In the genomic region with DNA sequence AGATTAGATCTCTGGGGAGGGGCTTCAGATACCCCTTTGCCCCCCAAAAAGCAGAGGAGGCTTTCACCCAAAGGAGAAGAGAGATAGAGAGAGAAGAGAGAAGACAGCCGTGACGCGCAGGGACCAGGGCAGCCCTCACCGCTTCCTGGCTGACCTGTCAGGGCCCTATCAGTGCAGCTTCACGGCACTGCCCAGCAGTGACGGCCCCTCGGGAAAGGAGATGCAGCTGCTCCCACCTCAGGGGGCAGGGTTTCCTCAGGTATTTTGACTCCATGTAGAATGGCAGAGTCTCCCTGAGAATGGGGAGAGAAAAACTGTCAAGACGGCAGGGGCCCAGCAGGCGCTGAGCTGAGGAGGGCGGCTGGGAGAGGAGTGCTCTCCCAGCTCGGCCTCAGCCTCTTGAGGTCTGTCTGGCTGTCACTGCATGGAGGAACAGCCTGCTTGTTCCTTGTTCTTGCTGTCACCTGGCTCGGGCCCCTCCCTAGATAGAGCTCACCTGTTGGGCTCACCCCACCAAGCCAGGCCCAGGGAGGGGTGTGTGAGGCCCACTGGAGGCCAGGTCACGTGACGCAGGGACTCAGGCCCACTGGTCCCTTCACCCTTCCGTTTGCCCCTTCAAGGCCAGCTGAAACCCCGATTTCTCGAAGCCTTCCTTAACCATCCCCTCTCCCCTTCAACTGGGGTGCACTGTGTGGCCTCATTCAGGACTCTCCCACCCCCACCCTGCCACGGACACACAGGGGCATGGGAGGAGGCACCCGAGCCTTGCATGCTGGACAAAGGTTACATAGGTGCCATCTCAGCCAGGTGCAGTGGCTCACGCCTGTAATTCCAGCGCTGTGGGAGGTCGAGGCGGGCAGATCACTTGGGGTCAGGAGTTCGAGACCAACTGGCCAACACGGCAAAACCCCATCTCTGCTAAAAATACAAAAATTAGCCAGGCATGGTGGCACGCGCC, we compare ENCODE assay signal across 17 cellular contexts. TPM values are rescaled to one million over a fixed set of nuclear protein-coding genes. Genes with fewer than 3 reads are reported as not detected.
A peak's percentile ranks its signal among the peaks of the same experiment; 100 is the strongest.
DNase-seq lines count a peak whose midpoint lies in the region; ATAC-seq, FAIRE-seq and TF ChIP-seq lines count a peak whose summit lies in the region.
"Had no signal": no experiment of that assay in that cellular context is flagged by ENCODE, and none has a peak within 500 bp of the region (broad histone marks: within the 10 kb centered on the region; RNA-seq: fewer than 3 reads in every experiment).

No MANE protein-coding gene starts in this region.

- TF ChIP-seq EP300 in Ishikawa (IDR thresholded peaks at IDR 0.05; ENCODE audit: borderline replicate concordance) = no peak
- no peak for TF ChIP-seq EP300 in K562 (IDR thresholded peaks at IDR 0.05; ENCODE audit: low read length)
- TF ChIP-seq EP300 in SK-N-SH (IDR thresholded peaks at IDR 0.05; ENCODE audit: borderline replicate concordance in 1 of 2, low read depth in 1 of 2, low read length in 1 of 2) = no peak

- H3K9me2 ChIP-seq in SK-N-SH = no peaks in the 10 kb centered on the region

- no TSS peak for BruUV-seq in K562 (replicated peaks; lab: Mats Ljungman, UMichigan)

- no peak overlapping the region for H3K4me3 ChIP-seq in K562
- H3K4me3 ChIP-seq in SK-N-SH (ENCODE audit: low read depth in 2 of 2, low read length in 1 of 2) = no peak overlapping the region
- H3K4me3 ChIP-seq: adrenal gland, lung, prostate gland, testis had no signal

- no peak for DNase-seq in K562 (ENCODE audit: extremely low read depth in 1 of 4, low spot score in 3 of 4)
- DNase-seq in sciatic nerve (ENCODE audit: low spot score) = peak; percentile 50
- no peak for DNase-seq in SK-N-SH
- DNase-seq: activated CD4-positive, alpha-beta memory T cell treated with anti-CD3 and anti-CD28 coated beads, Interleukin-2, amount 10 ng/mL, durations not matched to agents 7 days and 5 days; adrenal gland; AML-193; Calu3; effector CD4-positive, alpha-beta T cell; naive B cell; NCI-H1436 treated with DMSO at 0.1 percent for 48 hours; NCI-H2227 treated with DMSO at 0.1 percent for 48 hours; testis had no signal

- ATAC-seq in K562 (no peak), sciatic nerve (no peak), HG03342 (IDR thresholded peaks at IDR 0.05; ENCODE audit: unreplicated experiment) (no peak)
- ATAC-seq: Panc1 had no signal

- H3K9me3 ChIP-seq in K562 (replicated peaks; ENCODE audit: control insufficient read depth, insufficient read depth, low read depth, low read length) (no peaks in the 10 kb centered on the region), SK-N-SH (no peaks in the 10 kb centered on the region)
- H3K9me3 ChIP-seq: adrenal gland, prostate gland, testis had no signal

- in situ Hi-C loops in K562 (cut with MboI) = loop anchor here (10.0 to 25.0 kb wide), 2 partner anchors 370 to 1333 kb away; a partner anchor contains a TSS

- H3K9ac ChIP-seq in K562 (ENCODE audit: insufficient read depth in 1 of 2, low read depth in 2 of 2, low read length in 2 of 2) = 0 out of 4 replicates have a peak overlapping the region, but pooled peaks of 1 of the 2 experiments have one; percentile 17
- no peak overlapping the region for H3K9ac ChIP-seq in SK-N-SH

- H3K27me3 ChIP-seq in K562 (ENCODE audit: control insufficient read depth in 2 of 2, insufficient read depth in 2 of 2, low read length in 2 of 2) (peaks cover 6 to 52% of the 10 kb centered on the region in 2 experiments; a peak in 4 of 5 replicates), SK-N-SH (ENCODE audit: insufficient read depth) (no peaks in the 10 kb centered on the region)
- H3K27me3 ChIP-seq: adrenal gland, testis had no signal

- peaks cover 32% of the 10 kb centered on the region for H3F3A ChIP-seq in SK-N-SH (replicated peaks; ENCODE audit: insufficient read depth)

- H4K20me1 ChIP-seq in K562 (replicated peaks; ENCODE audit: control insufficient read depth, insufficient read depth, low read length) (peaks cover 12% of the 10 kb centered on the region; the same call in 1 of the 2 replicates), SK-N-SH (ENCODE audit: insufficient read depth) (no peaks in the 10 kb centered on the region)

- no peak for TF ChIP-seq CTCF in K562 (IDR thresholded peaks at IDR 0.05 in 2 of 3, conservative IDR thresholded peaks at IDR 0.05 in 1 of 3; ENCODE audit: insufficient read depth in 2 of 3, low read depth in 1 of 3, low read length in 3 of 3)
- TF ChIP-seq CTCF in SK-N-SH (IDR thresholded peaks at IDR 0.05) = no peak

- H3K4me2 ChIP-seq in K562 (ENCODE audit: insufficient read depth, low read length) = no peak overlapping the region
- no peak overlapping the region for H3K4me2 ChIP-seq in SK-N-SH

- H3K27ac ChIP-seq in K562 (ENCODE audit: extremely low read depth, low read depth, low read length) = no peak overlapping the region
- H3K27ac ChIP-seq in SK-N-SH (ENCODE audit: low read depth in 2 of 2, low read length in 1 of 2) = no peak overlapping the region
- H3K27ac ChIP-seq: prostate gland, testis had no signal

- no peak for TF ChIP-seq POLR2A in K562 (conservative IDR thresholded peaks at IDR 0.05)

- POLR2A ChIA-PET in K562 (lab: Yijun Ruan, JAX) = interaction anchor here (0.6 to 0.7 kb wide), 2 partner anchors 24 to 587 kb away, joined by 3 to 4 read pairs; no protein-coding TSS in a partner anchor
- POLR2A ChIA-PET in SK-N-SH (lab: Yijun Ruan, JAX) = no interaction called here

- intact Hi-C loops in K562 (cut with micrococcal nuclease) (loop anchor here (5.0 kb wide), 1 partner anchor 368 kb away; no protein-coding TSS in a partner anchor), sciatic nerve (cut with DNase I) (loop anchor here (1.0 kb wide), 1 partner anchor 22 kb away; no protein-coding TSS in a partner anchor)

- H3K79me2 ChIP-seq in K562 (ENCODE audit: control insufficient read depth, insufficient read depth, low read length) (no peaks in the 10 kb centered on the region), SK-N-SH (ENCODE audit: insufficient read depth) (no peaks in the 10 kb centered on the region)

- peaks cover 0 to 23% of the 10 kb centered on the region in 2 experiments; a peak in 1 of 5 replicates for H3K4me1 ChIP-seq in K562 (replicated peaks in 1 of 2; ENCODE audit: control insufficient read depth in 2 of 2, insufficient read depth in 2 of 2, low read length in 2 of 2)
- peaks cover 34 to 39% of the 10 kb centered on the region in 2 experiments for H3K4me1 ChIP-seq in SK-N-SH (ENCODE audit: control insufficient read depth in 1 of 2, insufficient read depth in 2 of 2, low read depth in 1 of 2, low read length in 1 of 2)
- H3K4me1 ChIP-seq: prostate gland had no signal

- WGBS in K562 (ENCODE audit: insufficient coverage, low coverage, missing lambda C conversion rate) = 6% methylated on average over 27 of the region's 27 CpGs
- 97% methylated on average over 26 of the region's 27 CpGs for WGBS in SK-N-SH (ENCODE audit: low lambda C conversion rate)

- TF ChIP-seq RAD21 in Ishikawa (IDR thresholded peaks at IDR 0.05; ENCODE audit: low read depth) (no peak), K562 (CRISPR knock-in tag; conservative IDR thresholded peaks at IDR 0.05 in 1 of 2, IDR thresholded peaks at IDR 0.05 in 1 of 2) (no peak), SK-N-SH (IDR thresholded peaks at IDR 0.05; ENCODE audit: low read length) (no peak)

- no peaks in the 10 kb centered on the region for H3K36me3 ChIP-seq in K562 (ENCODE audit: control insufficient read depth, insufficient read depth, low read length)
- H3K36me3 ChIP-seq in SK-N-SH (replicated peaks in 1 of 2; ENCODE audit: control insufficient read depth in 1 of 2, insufficient read depth in 2 of 2, low read length in 1 of 2) = peaks cover 0 to 4% of the 10 kb centered on the region in 2 experiments
- H3K36me3 ChIP-seq: prostate gland had no signal

- CTCF ChIA-PET in K562 (lab: Yijun Ruan, JAX; ENCODE audit: low intra/inter-chr PET ratio) (no interaction called here), SK-N-SH (lab: Yijun Ruan, JAX) (interaction anchor here (0.8 to 4.7 kb wide), 8 partner anchors 11 to 368 kb away, joined by 3 to 35 read pairs (median 4); no protein-coding TSS in a partner anchor)

- H2AFZ ChIP-seq in K562 (ENCODE audit: low read depth, low read length) (no peak overlapping the region), SK-N-SH (ENCODE audit: low read depth) (no peak overlapping the region)

- FAIRE-seq in K562 (lab: Jason Lieb, UNC) = no peak

- H3K9me1 ChIP-seq in K562 (ENCODE audit: control insufficient read depth, insufficient read depth, low read length) = peaks cover 2% of the 10 kb centered on the region

RNA-seq across cellular contexts. Expression of a gene that starts 28.2 kb away (rescaled TPM):
- not detected in 2 replicates for total RNA-seq in K562 (2011; cell fraction: chromatin; rRNA removed; ENCODE audit: low replicate concordance)
- 0.33 TPM in 1 of 2 replicates, not detected in the other for total RNA-seq in K562 (2011; cell fraction: nucleolus; rRNA removed)
- not detected in 2 replicates for total RNA-seq in K562 (2011; cell fraction: nucleoplasm; rRNA removed)
- total RNA-seq in K562 (2014; rRNA removed) (0.14 and 0.61 TPM in 2 replicates), K562 (2014; rRNA removed; fragmentation: Illumina TruSeq; extraction: Trizol) (not detected in 2 replicates), K562 (2015; rRNA removed; fragmentation: Illumina TruSeq; extraction: Trizol) (not detected in 2 replicates), K562 (2021) (not detected in 2 replicates), sciatic nerve (16.6 TPM)
- polyA plus RNA-seq in K562 (2011; rRNA removed) (0.16 TPM in 1 of 2 replicates, not detected in the other), K562 (2014; fragmentation: Illumina TruSeq; extraction: Trizol) (not detected in 2 replicates), K562 (2014; fragmentation: Nextera tagmentation; extraction: Ambion mirVana) (not detected), K562 (2014; rRNA removed) (not detected in 2 replicates), SK-N-SH (2012; rRNA removed) (37.5 and 50.3 TPM in 2 replicates)
- polyA plus RNA-seq in K562 (2011; cell fraction: cytosol; rRNA removed) = 0.66 TPM in 1 of 2 replicates, not detected in the other
- polyA plus RNA-seq in K562 (2011; cell fraction: nucleus; rRNA removed) = 0.30 and 0.45 TPM in 2 replicates
- 0.18 and 1.5 TPM in 2 replicates for polyA plus RNA-seq in K562 (2012)
- polyA minus RNA-seq in K562 (2011; rRNA and poly(A)+ RNA removed) = not detected in 2 replicates
- not detected in 2 replicates for polyA minus RNA-seq in K562 (2011; cell fraction: cytosol; rRNA and poly(A)+ RNA removed)
- polyA minus RNA-seq in K562 (2011; cell fraction: nucleus; rRNA and poly(A)+ RNA removed) = not detected in 2 replicates
- polyA plus RNA-seq in SK-N-SH (2012; cell fraction: cytosol; rRNA removed) = 36.5 and 50.1 TPM in 2 replicates
- 52.4 and 60.2 TPM in 2 replicates for polyA plus RNA-seq in SK-N-SH (2012; cell fraction: nucleus; rRNA removed)

RNA-seq across cellular contexts. Expression of a gene that starts 37.6 kb away (rescaled TPM):
- total RNA-seq in K562 (2011; cell fraction: chromatin; rRNA removed; ENCODE audit: low replicate concordance) = 10.7 and 18.8 TPM in 2 replicates
- total RNA-seq in K562 (2011; cell fraction: nucleolus; rRNA removed) = 18.3 and 19.3 TPM in 2 replicates
- total RNA-seq in K562 (2011; cell fraction: nucleoplasm; rRNA removed) = 14.7 and 18.3 TPM in 2 replicates
- total RNA-seq in K562 (2014; rRNA removed) = 9.7 and 9.9 TPM in 2 replicates
- 1.2 and 2.1 TPM in 2 replicates for total RNA-seq in K562 (2014; rRNA removed; fragmentation: Illumina TruSeq; extraction: Trizol)
- 4.6 and 5.3 TPM in 2 replicates for total RNA-seq in K562 (2015; rRNA removed; fragmentation: Illumina TruSeq; extraction: Trizol)
- 9.6 and 10.3 TPM in 2 replicates for total RNA-seq in K562 (2021)
- polyA plus RNA-seq in K562 (2011; rRNA removed) = 4.9 and 7.1 TPM in 2 replicates
- polyA plus RNA-seq in K562 (2011; cell fraction: cytosol; rRNA removed) = 8.1 and 16.7 TPM in 2 replicates
- polyA plus RNA-seq in K562 (2011; cell fraction: nucleus; rRNA removed) = 14.1 and 18.4 TPM in 2 replicates
- 5.9 and 11.3 TPM in 2 replicates for polyA plus RNA-seq in K562 (2012)
- 3.5 and 5.2 TPM in 2 replicates for polyA plus RNA-seq in K562 (2014; fragmentation: Illumina TruSeq; extraction: Trizol)
- under 1 TPM; 0.25 to 0.53 TPM for polyA plus RNA-seq in K562 (2014; fragmentation: Nextera tagmentation; extraction: Ambion mirVana)
- 6.9 and 8.9 TPM in 2 replicates for polyA plus RNA-seq in K562 (2014; rRNA removed)
- polyA minus RNA-seq in K562 (2011; rRNA and poly(A)+ RNA removed) = 2.9 and 3.5 TPM in 2 replicates
- 2.7 and 5.1 TPM in 2 replicates for polyA minus RNA-seq in K562 (2011; cell fraction: cytosol; rRNA and poly(A)+ RNA removed)
- polyA minus RNA-seq in K562 (2011; cell fraction: nucleus; rRNA and poly(A)+ RNA removed) = 5.9 and 7.2 TPM in 2 replicates
- 15.2 TPM for total RNA-seq in sciatic nerve
- polyA plus RNA-seq in SK-N-SH (2012; rRNA removed) = 19.1 and 20.4 TPM in 2 replicates
- 8.2 and 13.5 TPM in 2 replicates for polyA plus RNA-seq in SK-N-SH (2012; cell fraction: cytosol; rRNA removed)
- polyA plus RNA-seq in SK-N-SH (2012; cell fraction: nucleus; rRNA removed) = 27.9 and 28.2 TPM in 2 replicates

RNA-seq across cellular contexts. Expression of a gene that starts 40.0 kb away (rescaled TPM):
- total RNA-seq in K562 (2011; cell fraction: chromatin; rRNA removed; ENCODE audit: low replicate concordance) = 30.2 and 56.1 TPM in 2 replicates
- 36.8 and 39.2 TPM in 2 replicates for total RNA-seq in K562 (2011; cell fraction: nucleolus; rRNA removed)
- 35.0 and 53.2 TPM in 2 replicates for total RNA-seq in K562 (2011; cell fraction: nucleoplasm; rRNA removed)
- total RNA-seq in K562 (2014; rRNA removed) = 14.4 and 20.2 TPM in 2 replicates
- 6.0 and 6.6 TPM in 2 replicates for total RNA-seq in K562 (2014; rRNA removed; fragmentation: Illumina TruSeq; extraction: Trizol)
- total RNA-seq in K562 (2015; rRNA removed; fragmentation: Illumina TruSeq; extraction: Trizol) = 9.7 and 10.1 TPM in 2 replicates
- 44.4 and 50.7 TPM in 2 replicates for total RNA-seq in K562 (2021)
- 6.6 and 11.3 TPM in 2 replicates for polyA plus RNA-seq in K562 (2011; rRNA removed)
- polyA plus RNA-seq in K562 (2011; cell fraction: cytosol; rRNA removed) = 10.6 and 17.0 TPM in 2 replicates
- polyA plus RNA-seq in K562 (2011; cell fraction: nucleus; rRNA removed) = 22.7 and 36.6 TPM in 2 replicates
- 33.2 and 45.0 TPM in 2 replicates for polyA plus RNA-seq in K562 (2012)
- polyA plus RNA-seq in K562 (2014; fragmentation: Illumina TruSeq; extraction: Trizol) = 20.7 and 28.3 TPM in 2 replicates
- 1 to 10 TPM; 5.0 to 5.4 TPM for polyA plus RNA-seq in K562 (2014; fragmentation: Nextera tagmentation; extraction: Ambion mirVana)
- polyA plus RNA-seq in K562 (2014; rRNA removed) = 14.0 and 16.2 TPM in 2 replicates
- polyA minus RNA-seq in K562 (2011; rRNA and poly(A)+ RNA removed) = 8.2 and 9.8 TPM in 2 replicates
- 31.2 and 50.2 TPM in 2 replicates for polyA minus RNA-seq in K562 (2011; cell fraction: cytosol; rRNA and poly(A)+ RNA removed)
- 12.3 and 12.9 TPM in 2 replicates for polyA minus RNA-seq in K562 (2011; cell fraction: nucleus; rRNA and poly(A)+ RNA removed)
- total RNA-seq in sciatic nerve = 86.6 TPM
- polyA plus RNA-seq in SK-N-SH (2012; rRNA removed) = 14.0 and 18.4 TPM in 2 replicates
- 7.9 and 12.9 TPM in 2 replicates for polyA plus RNA-seq in SK-N-SH (2012; cell fraction: cytosol; rRNA removed)
- polyA plus RNA-seq in SK-N-SH (2012; cell fraction: nucleus; rRNA removed) = 48.3 and 66.5 TPM in 2 replicates

Comparison
In these comparisons a context has a peak if more than half of its experiments do, and no peak if none do; other contexts are left out.
1. RNA of a gene that starts 28.2 kb away (total RNA-seq): 16.6 TPM in sciatic nerve (single experiment); 0.14 to 0.61 TPM in K562; every median in the first group is over 10 times any median in the second.